10 cellular contexts compared by ENCODE assay signal in genomic region chr3:17974206-17974841, GRCh38.
DNase-seq lines count a peak whose midpoint lies in the region; ATAC-seq, FAIRE-seq and TF ChIP-seq lines count a peak whose summit lies in the region.
"Had no signal": no experiment of that assay in that cellular context is flagged by ENCODE, and none has a peak within 500 bp of the region (broad histone marks: within the 10 kb centered on the region; RNA-seq: fewer than 3 reads in every experiment).

No MANE protein-coding gene starts in this region.

- in situ Hi-C loops in HepG2 (cut with HindIII; ENCODE audit: extremely low pct_ligation_motif_present, low pct_unique_long_range_greater_than_20kb) (no loop called here), Panc1 (cut with HindIII; ENCODE audit: low pct_unique_long_range_greater_than_20kb, low sequenced_read_pairs) (no loop called here)

- no peaks in the 10 kb centered on the region for H3K36me3 ChIP-seq in HepG2 (replicated peaks in 1 of 2; ENCODE audit: control insufficient read depth in 1 of 2, insufficient read depth in 2 of 2, low read length in 2 of 2)
- no peaks in the 10 kb centered on the region for H3K36me3 ChIP-seq in right lobe of liver
- no peaks in the 10 kb centered on the region for H3K36me3 ChIP-seq in Panc1 (ENCODE audit: control insufficient read depth, insufficient read depth, low read length)

- H3K9ac ChIP-seq in HepG2 (ENCODE audit: insufficient read depth, low read depth, low read length), result no peak overlapping the region

- TF ChIP-seq POLR2A in HepG2 (IDR thresholded peaks at IDR 0.05; ENCODE audit: insufficient read depth in 1 of 2, low read depth in 2 of 2, low read length in 2 of 2) (no peak), right lobe of liver (IDR thresholded peaks at IDR 0.05) (no peak)

- POLR2A ChIA-PET in HepG2 (lab: Yijun Ruan, JAX) (no interaction called here), Panc1 (lab: Charles Lee) (no interaction called here)

- H3K9me3 ChIP-seq in HepG2 (ENCODE audit: low read length) (no peaks in the 10 kb centered on the region), right lobe of liver (no peaks in the 10 kb centered on the region), Panc1 (ENCODE audit: control insufficient read depth, insufficient read depth, low read depth, low read length) (no peaks in the 10 kb centered on the region)

- ATAC-seq in HepG2, result no peak
- no peak for ATAC-seq in right lobe of liver
- no peak for ATAC-seq in Panc1
- ATAC-seq in GM21576 (IDR thresholded peaks at IDR 0.05; ENCODE audit: unreplicated experiment), result no peak
- ATAC-seq in HG02588 (IDR thresholded peaks at IDR 0.05; ENCODE audit: unreplicated experiment), result no peak

- H2AFZ ChIP-seq in HepG2 (ENCODE audit: low read length), result no peak overlapping the region

- no peak for FAIRE-seq in HepG2 (lab: Jason Lieb, UNC)

- H3K4me1 ChIP-seq in HepG2 (ENCODE audit: insufficient read depth, low read length) (0 out of 2 replicates have a peak, but pooled peaks cover 6% of the 10 kb centered on the region), right lobe of liver (no peaks in the 10 kb centered on the region), Panc1 (ENCODE audit: control insufficient read depth, insufficient read depth, low read length) (no peaks in the 10 kb centered on the region)

- H3K27ac ChIP-seq in HepG2 (ENCODE audit: extremely low read length, insufficient read depth, low read length) (no peak overlapping the region), right lobe of liver (no peak overlapping the region), Panc1 (ENCODE audit: low read length) (no peak overlapping the region)

- no peak for TF ChIP-seq RAD21 in HepG2 (CRISPR knock-in tag; IDR thresholded peaks at IDR 0.05)

- H4K20me1 ChIP-seq in HepG2 (ENCODE audit: insufficient read depth, low read length), result no peaks in the 10 kb centered on the region

- no peak overlapping the region for H3K4me2 ChIP-seq in HepG2 (ENCODE audit: low read depth, low read length)

- H3K27me3 ChIP-seq in HepG2 (ENCODE audit: control insufficient read depth in 1 of 2, insufficient read depth in 2 of 2, low read length in 2 of 2) (no peaks in the 10 kb centered on the region), right lobe of liver (no peaks in the 10 kb centered on the region), Panc1 (ENCODE audit: control insufficient read depth, insufficient read depth, low read length) (no peaks in the 10 kb centered on the region)

- CTCF ChIA-PET in HepG2 (lab: Yijun Ruan, JAX; ENCODE audit: low intra/inter-chr PET ratio, low total read pairs), result no interaction called here
- CTCF ChIA-PET in Panc1 (lab: Charles Lee), result no interaction called here

- intact Hi-C loops in HepG2 (cut with micrococcal nuclease; ENCODE audit: unreplicated experiment), result no loop called here
- intact Hi-C loops in right lobe of liver (cut with DNase I), result no loop called here
- intact Hi-C loops in Panc1 (cut with micrococcal nuclease; ENCODE audit: unreplicated experiment), result no loop called here

- 0% methylated on average over 1 of the region's 1 CpG for WGBS in HepG2 (ENCODE audit: low lambda C conversion rate)
- 44% methylated on average over 1 of the region's 1 CpG for WGBS in right lobe of liver (ENCODE audit: insufficient coverage, low coverage, low lambda C conversion rate, missing lambda C conversion rate)

- no peak for TF ChIP-seq EP300 in HepG2 (IDR thresholded peaks at IDR 0.05; ENCODE audit: low read depth in 2 of 2, low read length in 2 of 2)
- TF ChIP-seq EP300 in HepG2 (CRISPR knock-in tag; IDR thresholded peaks at IDR 0.05; ENCODE audit: borderline replicate concordance), result no peak

- TF ChIP-seq CTCF in HepG2 (CRISPR knock-in tag; IDR thresholded peaks at IDR 0.05) (no peak), right lobe of liver (IDR thresholded peaks at IDR 0.05) (no peak), Panc1 (IDR thresholded peaks at IDR 0.05) (peak; percentile 13; the same call in 1 of the 2 replicates), fibroblast of mammary gland (conservative IDR thresholded peaks at IDR 0.05; ENCODE audit: control insufficient read depth, insufficient read depth, low read depth, low read length) (peak; percentile 37)

- no peak for DNase-seq in HepG2 (ENCODE audit: low spot score)
- no peak for DNase-seq in right lobe of liver
- DNase-seq in Panc1 (ENCODE audit: low read depth, low spot score), result no peak
- peak; percentile 16 for DNase-seq in fibroblast of mammary gland (ENCODE audit: low read depth)
- no peak for DNase-seq in ureter (ENCODE audit: low spot score)
- DNase-seq in midbrain (lab: John Stamatoyannopoulos, UW), result no peak
- DNase-seq: NCI-H2081 treated with DMSO at 0.1 percent for 48 hours, posterior cingulate gyrus had no signal

- H3K4me3 ChIP-seq in HepG2 (replicated peaks in 1 of 3; ENCODE audit: insufficient read depth in 1 of 3, low read depth in 2 of 3, low read length in 3 of 3) (no peak overlapping the region), right lobe of liver (no peak overlapping the region), Panc1 (ENCODE audit: low read depth in 2 of 2, low read length in 2 of 2) (no peak overlapping the region), fibroblast of mammary gland (ENCODE audit: control insufficient read depth, low read depth, low read length) (no peak overlapping the region)

- no peaks in the 10 kb centered on the region for H3K79me2 ChIP-seq in HepG2 (ENCODE audit: insufficient read depth, low read length)

- no TSS peak for BruUV-seq in HepG2 (replicated peaks; lab: Mats Ljungman, UMichigan)
- BruUV-seq in Panc1 (replicated peaks; lab: Mats Ljungman, UMichigan), result no TSS peak

TF ChIP-seq in HepG2, 621 proteins besides CTCF, POLR2A, EP300 and RAD21 (continues in another document):
- TF ChIP-seq ZBTB39 (CRISPR knock-in tag; IDR thresholded peaks at IDR 0.05), result no peak
- no peak for TF ChIP-seq ZBTB34 (CRISPR knock-in tag; IDR thresholded peaks at IDR 0.05)
- no peak for TF ChIP-seq SNRNP70 (IDR thresholded peaks at IDR 0.05; ENCODE audit: low read depth, low read length)
- TF ChIP-seq ATM (IDR thresholded peaks at IDR 0.05; ENCODE audit: borderline replicate concordance), result no peak
- no peak for TF ChIP-seq TFDP2 (CRISPR knock-in tag; IDR thresholded peaks at IDR 0.05)
- TF ChIP-seq PITX1 (CRISPR knock-in tag; IDR thresholded peaks at IDR 0.05), result no peak

Comparison
In these comparisons a context has a peak if more than half of its experiments do, and no peak if none do; other contexts are left out.
1. CTCF ChIP-seq: peak in Panc1 (single experiment) and fibroblast of mammary gland (single experiment); none in HepG2 (single experiment) and right lobe of liver (0 of 4).